In the genomic region with DNA sequence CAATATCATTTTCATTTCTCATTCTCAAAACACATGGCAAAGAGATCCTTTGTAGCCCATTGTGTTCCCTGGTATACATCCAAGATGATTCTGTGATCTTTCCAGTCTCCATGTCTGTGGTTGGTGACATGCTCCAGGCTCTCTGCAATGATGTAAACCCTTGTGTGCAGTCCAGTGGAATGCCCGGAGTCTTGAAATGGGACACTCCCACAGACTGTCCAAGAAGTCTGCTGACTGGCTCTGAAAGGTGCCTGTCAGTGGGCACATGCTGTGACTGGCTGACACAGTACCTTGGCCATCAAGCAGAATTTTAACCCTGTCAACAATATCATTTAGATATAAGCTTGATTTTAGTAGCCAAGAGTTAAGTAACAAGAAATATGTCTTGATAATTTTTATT, we compare ENCODE assay signal across 9 cellular contexts.
DNase-seq lines count a peak whose midpoint lies in the region; ATAC-seq and TF ChIP-seq lines count a peak whose summit lies in the region.
"Had no signal": no experiment of that assay in that cellular context is flagged by ENCODE, and none has a peak within 500 bp of the region (broad histone marks: within the 10 kb centered on the region; RNA-seq: fewer than 3 reads in every experiment).

No MANE protein-coding gene starts in this region.

- H2BK120ac ChIP-seq in neuronal stem cell (ENCODE audit: low read depth, low read length), result no peak overlapping the region

- TF ChIP-seq CTCF in BE2C (IDR thresholded peaks at IDR 0.05; ENCODE audit: low read depth, low read length) (no peak), SK-N-SH (IDR thresholded peaks at IDR 0.05) (no peak), fibroblast of the aortic adventitia (IDR thresholded peaks at IDR 0.05; ENCODE audit: insufficient read depth, low read length) (no peak)

- H3K27me3 ChIP-seq in BE2C, result no peaks in the 10 kb centered on the region
- no peaks in the 10 kb centered on the region for H3K27me3 ChIP-seq in SK-N-SH (ENCODE audit: insufficient read depth)
- no peaks in the 10 kb centered on the region for H3K27me3 ChIP-seq in neuronal stem cell (ENCODE audit: control insufficient read depth in 3 of 3, insufficient read depth in 3 of 3, low read depth in 1 of 3, low read length in 3 of 3)

- H2AFZ ChIP-seq in SK-N-SH (ENCODE audit: low read depth) (no peak overlapping the region), neuronal stem cell (ENCODE audit: low read length) (no peak overlapping the region)

- H2BK5ac ChIP-seq in neuronal stem cell (ENCODE audit: low read length), result no peak overlapping the region

- H3K9me3 ChIP-seq in BE2C, result no peaks in the 10 kb centered on the region
- H3K9me3 ChIP-seq in SK-N-SH, result no peaks in the 10 kb centered on the region
- H3K9me3 ChIP-seq in neuronal stem cell (replicated peaks in 1 of 2; ENCODE audit: control insufficient read depth in 2 of 2, insufficient read depth in 1 of 2, low read depth in 1 of 2, low read length in 2 of 2), result no peaks in the 10 kb centered on the region

- no peaks in the 10 kb centered on the region for H3K9me2 ChIP-seq in SK-N-SH

- H3K4me2 ChIP-seq in SK-N-SH, result no peak overlapping the region
- H3K4me2 ChIP-seq in neuronal stem cell (ENCODE audit: insufficient read depth, low read length, poor library complexity, severe bottlenecking), result no peak overlapping the region

- H3K9ac ChIP-seq in SK-N-SH (no peak overlapping the region), neuronal stem cell (ENCODE audit: low read depth, low read length, poor library complexity) (no peak overlapping the region)

- no peak overlapping the region for H2AK5ac ChIP-seq in neuronal stem cell (ENCODE audit: low read depth, low read length)

- POLR2A ChIA-PET in SK-N-SH (lab: Yijun Ruan, JAX), result no interaction called here

- no peak overlapping the region for H3K23ac ChIP-seq in neuronal stem cell (ENCODE audit: low read depth, low read length, poor library complexity)

- H4K91ac ChIP-seq in neuronal stem cell (ENCODE audit: low read depth, low read length, poor library complexity), result no peak overlapping the region

- H2BK15ac ChIP-seq in neuronal stem cell (ENCODE audit: low read length), result no peak overlapping the region

- no peak overlapping the region for H3K18ac ChIP-seq in neuronal stem cell (ENCODE audit: low read length)

- no peak for TF ChIP-seq RAD21 in SK-N-SH (IDR thresholded peaks at IDR 0.05; ENCODE audit: low read length)

- no peaks in the 10 kb centered on the region for H3K79me2 ChIP-seq in SK-N-SH (ENCODE audit: insufficient read depth)

- H3F3A ChIP-seq in SK-N-SH (replicated peaks; ENCODE audit: insufficient read depth), result no peaks in the 10 kb centered on the region

- H3K4me1 ChIP-seq in BE2C, result no peaks in the 10 kb centered on the region
- no peaks in the 10 kb centered on the region; a peak in 1 of 4 replicates for H3K4me1 ChIP-seq in SK-N-SH (ENCODE audit: control insufficient read depth in 1 of 2, insufficient read depth in 2 of 2, low read depth in 1 of 2, low read length in 1 of 2)
- H3K4me1 ChIP-seq in neuronal stem cell (ENCODE audit: control insufficient read depth in 2 of 2, insufficient read depth in 1 of 2, low read depth in 1 of 2, low read length in 2 of 2), result no peaks in the 10 kb centered on the region

- H3K27ac ChIP-seq in SK-N-SH (ENCODE audit: low read depth in 2 of 2, low read length in 1 of 2) (no peak overlapping the region; a peak in 1 of 4 replicates), neuronal stem cell (replicated peaks; ENCODE audit: low read length) (no peak overlapping the region)

- no peak overlapping the region for H3K4ac ChIP-seq in neuronal stem cell (ENCODE audit: low read length)

- ATAC-seq in HG03571 (IDR thresholded peaks at IDR 0.05; ENCODE audit: unreplicated experiment), result no peak
- no peak for ATAC-seq in stimulated activated naive CD8-positive, alpha-beta T cell treated with anti-CD3 and anti-CD28 coated beads, Interleukin-15, Interleukin-2, amounts not matched to agents 100 U/mL and 50 U/mL, for 24 hours

- H3K14ac ChIP-seq in neuronal stem cell (ENCODE audit: low read length), result no peak overlapping the region

- H2BK12ac ChIP-seq in neuronal stem cell (ENCODE audit: low read length), result no peak overlapping the region

- H4K20me1 ChIP-seq in SK-N-SH (ENCODE audit: insufficient read depth), result no peaks in the 10 kb centered on the region

- H3K4me3 ChIP-seq in BE2C (ENCODE audit: low read depth, low read length) (no peak overlapping the region), SK-N-SH (ENCODE audit: low read depth in 2 of 2, low read length in 1 of 2) (no peak overlapping the region), fibroblast of the aortic adventitia (ENCODE audit: low read depth, low read length) (no peak overlapping the region), neuronal stem cell (ENCODE audit: low read length in 2 of 2) (no peak overlapping the region)

- no peak overlapping the region for H4K8ac ChIP-seq in neuronal stem cell (ENCODE audit: low read depth, low read length)

- DNase-seq in BE2C, result peak; percentile 26
- DNase-seq in SK-N-SH, result no peak
- peak; percentile 92 for DNase-seq in fibroblast of the aortic adventitia (ENCODE audit: low read depth)
- DNase-seq in neuronal stem cell (ENCODE audit: low spot score), result peak; percentile 20
- DNase-seq in NCI-H446 treated with DMSO at 0.1 percent for 48 hours (lab: John Stamatoyannopoulos, UW), result no peak
- DNase-seq in stimulated activated naive CD8-positive, alpha-beta T cell treated with anti-CD3 and anti-CD28 coated beads, Interleukin-15, Interleukin-2, amounts not matched to agents 100 U/mL and 50 U/mL, for 24 hours, result no peak
- DNase-seq in 8988T, result no peak
- DNase-seq: GDM1 had no signal

- no peaks in the 10 kb centered on the region for H3K79me1 ChIP-seq in neuronal stem cell (ENCODE audit: low read depth, low read length)

- no peak for TF ChIP-seq EP300 in SK-N-SH (IDR thresholded peaks at IDR 0.05; ENCODE audit: borderline replicate concordance in 1 of 2, low read depth in 1 of 2, low read length in 1 of 2)

- H3K36me3 ChIP-seq in BE2C (peaks cover 16% of the 10 kb centered on the region), SK-N-SH (replicated peaks in 1 of 2; ENCODE audit: control insufficient read depth in 1 of 2, insufficient read depth in 2 of 2, low read length in 1 of 2) (peaks cover 37 to 47% of the 10 kb centered on the region in 2 experiments), neuronal stem cell (replicated peaks in 1 of 2; ENCODE audit: control insufficient read depth in 2 of 2, insufficient read depth in 2 of 2, low read length in 2 of 2) (peaks cover 2 to 68% of the 10 kb centered on the region in 2 donors)

- 44% methylated on average over 1 of the region's 1 CpG for WGBS in SK-N-SH (ENCODE audit: low lambda C conversion rate)
- WGBS in neuronal stem cell (ENCODE audit: extremely low coverage in 2 of 2, insufficient read length in 2 of 2, insufficient replicate concordance in 1 of 2), 2 donors, result no CpG with 5 or more reads among the region's 1 CpG

- CTCF ChIA-PET in SK-N-SH (lab: Yijun Ruan, JAX), result no interaction called here

TF ChIP-seq in SK-N-SH, 30 proteins besides CTCF, POLR2A, EP300 and RAD21:
- TF ChIP-seq, protein P1, sequence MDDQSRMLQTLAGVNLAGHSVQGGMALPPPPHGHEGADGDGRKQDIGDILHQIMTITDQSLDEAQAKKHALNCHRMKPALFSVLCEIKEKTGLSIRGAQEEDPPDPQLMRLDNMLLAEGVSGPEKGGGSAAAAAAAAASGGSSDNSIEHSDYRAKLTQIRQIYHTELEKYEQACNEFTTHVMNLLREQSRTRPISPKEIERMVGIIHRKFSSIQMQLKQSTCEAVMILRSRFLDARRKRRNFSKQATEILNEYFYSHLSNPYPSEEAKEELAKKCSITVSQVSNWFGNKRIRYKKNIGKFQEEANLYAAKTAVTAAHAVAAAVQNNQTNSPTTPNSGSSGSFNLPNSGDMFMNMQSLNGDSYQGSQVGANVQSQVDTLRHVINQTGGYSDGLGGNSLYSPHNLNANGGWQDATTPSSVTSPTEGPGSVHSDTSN (IDR thresholded peaks at IDR 0.05), result peak; percentile 97
- TF ChIP-seq FOXM1 (IDR thresholded peaks at IDR 0.05; ENCODE audit: low read depth) (no peak), RFX5 (IDR thresholded peaks at IDR 0.05; ENCODE audit: low read length) (no peak), NFIC (IDR thresholded peaks at IDR 0.05; ENCODE audit: borderline replicate concordance) (no peak)
TF ChIP-seq in SK-N-SH: peak in this region for 1.

Comparison
In these comparisons a context has a peak if more than half of its experiments do, and no peak if none do; other contexts are left out.
1. DNase-seq: peak in BE2C (single experiment), fibroblast of the aortic adventitia (single experiment) and neuronal stem cell (single experiment); none in SK-N-SH (single experiment), NCI-H446 treated with DMSO at 0.1 percent for 48 hours (single experiment), stimulated activated naive CD8-positive, alpha-beta T cell treated with anti-CD3 and anti-CD28 coated beads, Interleukin-15, Interleukin-2, amounts not matched to agents 100 U/mL and 50 U/mL, for 24 hours (single experiment) and 8988T (single experiment).